Comparison of ENCODE assay signal across 30 cellular contexts in genomic region chr7:115869811-115870210, GRCh38.
"Had no signal": no experiment of that assay in that cellular context is flagged by ENCODE, and none has a peak within 500 bp of the region (broad histone marks: within the 10 kb centered on the region; RNA-seq: fewer than 3 reads in every experiment).

No MANE protein-coding gene starts in this region.

- FAIRE-seq: colon had no signal

- H3K4me1 ChIP-seq: body of pancreas, esophagus squamous epithelium, gastrocnemius medialis, heart left ventricle had no signal

- H3K36me3 ChIP-seq: esophagus squamous epithelium, gastrocnemius medialis, heart left ventricle had no signal

- DNase-seq: activated CD4-positive, alpha-beta memory T cell treated with anti-CD3 and anti-CD28 coated beads for 36 hours; activated CD4-positive, alpha-beta T cell treated with anti-CD3 and anti-CD28 coated beads for 36 hours; activated CD4-positive, alpha-beta T cell treated with anti-CD3 and anti-CD28 coated beads, Interleukin-2, amount 10 ng/mL, durations not matched to agents 24 days and 14 days; activated CD4-positive, CD25-positive, alpha-beta regulatory T cell; activated CD4-positive, CD25-positive, alpha-beta regulatory T cell treated with anti-CD3 and anti-CD28 coated beads, Interleukin-2, amount 50 U/mL, for 72 hours; activated CD8-positive, alpha-beta memory T cell treated with anti-CD3 and anti-CD28 coated beads, Interleukin-2, amount 10 ng/mL, durations not matched to agents 7 days and 5 days; activated CD8-positive, alpha-beta memory T cell treated with anti-CD3 and anti-CD28 coated beads, Interleukin-2, amount 50 U/mL, for 4 hours; activated CD8-positive, alpha-beta T cell treated with anti-CD3 and anti-CD28 coated beads, Interleukin-2, amount 10 ng/mL, durations not matched to agents 7 days and 5 days; activated effector memory CD4-positive, alpha-beta T cell treated with anti-CD3 and anti-CD28 coated beads, Interleukin-2, amount 50 U/mL, for 16 hours; activated naive CD4-positive, alpha-beta T cell treated with anti-CD3 and anti-CD28 coated beads for 36 hours; activated naive CD8-positive, alpha-beta T cell treated with anti-CD3 and anti-CD28 coated beads, Interleukin-2, amount 10 ng/mL, durations not matched to agents 7 days and 5 days; activated T-cell treated with anti-CD3 and anti-CD28 coated beads, Interleukin-2, amount 50 U/mL, for 1 hour; activated T-cell treated with anti-CD3 and anti-CD28 coated beads, Interleukin-2, amount 50 U/mL, for 48 hours; amygdala; aorta; body of pancreas; caudate nucleus; cortex of kidney; dermis blood vessel endothelial cell; effector CD4-positive, alpha-beta T cell; effector memory CD8-positive, alpha-beta T cell; esophagus squamous epithelium; gastrocnemius medialis; glutamatergic neuron; heart left ventricle; T-helper 1 cell; T-helper 17 cell; T1000 had no signal

- ATAC-seq: activated CD4-positive, alpha-beta T cell treated with anti-CD3 and anti-CD28 coated beads for 36 hours; activated CD8-positive, alpha-beta memory T cell treated with anti-CD3 and anti-CD28 coated beads, Interleukin-2, amount 10 ng/mL, durations not matched to agents 7 days and 5 days; activated CD8-positive, alpha-beta T cell treated with anti-CD3 and anti-CD28 coated beads, Interleukin-2, amount 10 ng/mL, durations not matched to agents 7 days and 5 days; activated naive CD4-positive, alpha-beta T cell treated with anti-CD3 and anti-CD28 coated beads, Interleukin-2, amount 50 U/mL, for 72 hours; body of pancreas; effector memory CD8-positive, alpha-beta T cell; gastrocnemius medialis; heart left ventricle; T-helper 17 cell had no signal

- H3K27ac ChIP-seq: body of pancreas, esophagus squamous epithelium, gastrocnemius medialis, heart left ventricle had no signal

- H3K9me3 ChIP-seq: body of pancreas, esophagus squamous epithelium, gastrocnemius medialis, heart left ventricle had no signal

- H3K27me3 ChIP-seq: body of pancreas, esophagus squamous epithelium, gastrocnemius medialis, heart left ventricle had no signal

- H3K4me3 ChIP-seq: body of pancreas, esophagus squamous epithelium, gastrocnemius medialis, heart left ventricle had no signal
